Comparison of ENCODE assay signal across 22 cellular contexts in the genomic region with DNA sequence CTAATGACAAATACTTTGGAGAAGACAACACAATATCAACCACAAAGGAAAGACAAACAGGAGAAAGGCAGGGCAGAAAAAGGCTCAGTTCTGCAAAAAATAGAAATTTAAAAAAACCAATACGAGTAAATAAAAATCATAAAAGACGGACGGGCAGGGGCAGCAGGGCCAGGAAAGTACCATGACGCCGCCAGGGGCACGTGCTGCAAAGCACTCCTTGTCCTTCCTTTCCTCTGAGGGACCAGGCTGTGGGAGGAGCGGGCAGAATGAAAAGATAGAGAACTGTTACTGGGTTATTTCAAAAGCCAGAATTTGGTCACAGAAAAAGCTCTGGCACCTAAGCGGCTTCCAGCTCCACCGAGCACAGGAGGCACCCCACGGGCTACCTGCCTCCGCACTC.
"Had no signal": no experiment of that assay in that cellular context is flagged by ENCODE, and none has a peak within 500 bp of the region (broad histone marks: within the 10 kb centered on the region; RNA-seq: fewer than 3 reads in every experiment).

No MANE protein-coding gene starts in this region.

- H3K4me1 Mint-ChIP-seq: activated CD4-positive, alpha-beta T cell treated with anti-CD3 and anti-CD28 coated beads, Interleukin-2, amount 10 ng/mL, durations not matched to agents 24 days and 14 days; mesothelial cell of epicardium had no signal

- H3K27ac ChIP-seq: colonic mucosa, parathyroid adenoma, spleen, VCaP had no signal

- H3K36me3 Mint-ChIP-seq: activated naive CD4-positive, alpha-beta T cell treated with anti-CD3 and anti-CD28 coated beads, Interleukin-2, amount 50 U/mL, for 72 hours had no signal

- H3K27me3 Mint-ChIP-seq: activated CD4-positive, alpha-beta memory T cell treated with anti-CD3 and anti-CD28 coated beads, Interleukin-2, amount 10 ng/mL, durations not matched to agents 7 days and 5 days; activated T-helper 17 cell treated with anti-CD3 and anti-CD28 coated beads, Interleukin-2, amount 50 U/mL, for 72 hours had no signal

- H3K9me3 Mint-ChIP-seq: activated CD4-positive, alpha-beta memory T cell treated with anti-CD3 and anti-CD28 coated beads, Interleukin-2, amount 10 ng/mL, durations not matched to agents 7 days and 5 days; activated CD4-positive, alpha-beta T cell treated with anti-CD3 and anti-CD28 coated beads, Interleukin-2, amount 10 ng/mL, durations not matched to agents 24 days and 14 days; activated naive CD4-positive, alpha-beta T cell treated with anti-CD3 and anti-CD28 coated beads, Interleukin-2, amount 50 U/mL, for 72 hours; activated T-cell treated with anti-CD3 and anti-CD28 coated beads, Interleukin-2, amount 50 U/mL, for 4 hours; activated T-helper 17 cell treated with anti-CD3 and anti-CD28 coated beads, Interleukin-2, amount 50 U/mL, for 72 hours; mesothelial cell of epicardium; naive thymus-derived CD4-positive, alpha-beta T cell; neural crest cell had no signal

- H3K79me2 ChIP-seq: parathyroid adenoma had no signal

- H3K4me3 ChIP-seq: colonic mucosa, gastrocnemius medialis, spleen, thyroid gland had no signal

- H3K27ac Mint-ChIP-seq: activated CD4-positive, alpha-beta memory T cell treated with anti-CD3 and anti-CD28 coated beads, Interleukin-2, amount 10 ng/mL, durations not matched to agents 7 days and 5 days; activated CD4-positive, alpha-beta T cell treated with anti-CD3 and anti-CD28 coated beads, Interleukin-2, amount 10 ng/mL, durations not matched to agents 24 days and 14 days; activated naive CD4-positive, alpha-beta T cell treated with anti-CD3 and anti-CD28 coated beads, Interleukin-2, amount 50 U/mL, for 72 hours; activated T-helper 17 cell treated with anti-CD3 and anti-CD28 coated beads, Interleukin-2, amount 50 U/mL, for 72 hours; mesothelial cell of epicardium; naive thymus-derived CD4-positive, alpha-beta T cell had no signal

- H3K27me3 ChIP-seq: colonic mucosa, gastrocnemius medialis, spleen, thyroid gland had no signal

- H3K4me1 ChIP-seq: colonic mucosa, parathyroid adenoma, spleen had no signal

- H3K36me3 ChIP-seq: colonic mucosa, gastrocnemius medialis, thyroid gland had no signal

- DNase-seq: activated CD4-positive, alpha-beta memory T cell treated with anti-CD3 and anti-CD28 coated beads, Interleukin-2, amount 10 ng/mL, durations not matched to agents 7 days and 5 days; activated CD4-positive, alpha-beta T cell treated with anti-CD3 and anti-CD28 coated beads, Interleukin-2, amount 10 ng/mL, durations not matched to agents 24 days and 14 days; activated T-cell treated with anti-CD3 and anti-CD28 coated beads, Interleukin-2, amount 50 U/mL, for 4 hours; anterior cingulate cortex; colonic mucosa; effector memory CD4-positive, alpha-beta T cell; gastrocnemius medialis; glutamatergic neuron; left colon; mammary epithelial cell; naive thymus-derived CD4-positive, alpha-beta T cell; occipital lobe; right cardiac atrium; spleen; stimulated activated naive CD4-positive, alpha-beta T cell; thyroid gland had no signal

- H3K4me3 Mint-ChIP-seq: activated CD4-positive, alpha-beta memory T cell treated with anti-CD3 and anti-CD28 coated beads, Interleukin-2, amount 10 ng/mL, durations not matched to agents 7 days and 5 days; activated CD4-positive, alpha-beta T cell treated with anti-CD3 and anti-CD28 coated beads, Interleukin-2, amount 10 ng/mL, durations not matched to agents 24 days and 14 days; activated T-cell treated with anti-CD3 and anti-CD28 coated beads, Interleukin-2, amount 50 U/mL, for 4 hours; activated T-helper 17 cell treated with anti-CD3 and anti-CD28 coated beads, Interleukin-2, amount 50 U/mL, for 72 hours; mesothelial cell of epicardium; naive thymus-derived CD4-positive, alpha-beta T cell; neural crest cell had no signal

- H3K9me3 ChIP-seq: colonic mucosa, gastrocnemius medialis, spleen, thyroid gland had no signal

- H3K9ac ChIP-seq: parathyroid adenoma had no signal

- H2AFZ ChIP-seq: parathyroid adenoma had no signal
